ENCODE assay signal across 8 cellular contexts in genomic region chr1:234213576-234214128, GRCh38.
DNase-seq lines count a peak whose midpoint lies in the region; ATAC-seq, FAIRE-seq and TF ChIP-seq lines count a peak whose summit lies in the region.

No MANE protein-coding gene starts in this region.

- H3K27ac Mint-ChIP-seq in central memory CD8-positive, alpha-beta T cell (ENCODE audit: low read depth) = no peak overlapping the region
- H3K27ac Mint-ChIP-seq in neural progenitor cell = no peak overlapping the region

- no peaks in the 10 kb centered on the region for H3K9me3 Mint-ChIP-seq in central memory CD8-positive, alpha-beta T cell
- peaks cover 3% of the 10 kb centered on the region for H3K9me3 Mint-ChIP-seq in neural progenitor cell

- H3K9me3 ChIP-seq in ES-I3 (ENCODE audit: control insufficient read depth, insufficient read depth, low read length) (no peaks in the 10 kb centered on the region; the same call in 1 of the 2 replicates), neural progenitor cell (ENCODE audit: low read depth) (no peaks in the 10 kb centered on the region)

- peak overlapping the region; percentile 79; the same call in 1 of the 2 replicates for H3K9ac ChIP-seq in ES-I3 (ENCODE audit: low read depth, low read length)
- no peak overlapping the region for H3K9ac ChIP-seq in neural progenitor cell

- H3K4me2 ChIP-seq in neural progenitor cell = peak overlapping the region; percentile 99

- no peaks in the 10 kb centered on the region for H3F3A ChIP-seq in neural progenitor cell (ENCODE audit: low read depth)

- H3K27ac ChIP-seq in neural progenitor cell = no peak overlapping the region

- FAIRE-seq in RCC 7860 (lab: Jason Lieb, UNC) = no peak

- peaks cover 41% of the 10 kb centered on the region for H3K27me3 ChIP-seq in neural progenitor cell

- H3K27me3 Mint-ChIP-seq in central memory CD8-positive, alpha-beta T cell = peaks cover 51% of the 10 kb centered on the region
- peaks cover 24% of the 10 kb centered on the region for H3K27me3 Mint-ChIP-seq in neural progenitor cell (ENCODE audit: insufficient read depth, low read depth)

- H2AFZ ChIP-seq in neural progenitor cell (replicated peaks) = peak overlapping the region; percentile 91

- H3K79me2 ChIP-seq in neural progenitor cell (ENCODE audit: low read depth) = no peaks in the 10 kb centered on the region

- TF ChIP-seq CTCF in neural progenitor cell (IDR thresholded peaks at IDR 0.05) = no peak

- peak overlapping the region; percentile 72 for H3K4me3 Mint-ChIP-seq in central memory CD8-positive, alpha-beta T cell
- H3K4me3 Mint-ChIP-seq in neural progenitor cell = peak overlapping the region; percentile 89

- H3K4me3 ChIP-seq in neural progenitor cell = peak overlapping the region; percentile 79

- H3K36me3 ChIP-seq in ES-I3 (ENCODE audit: insufficient read depth, low read length) = no peaks in the 10 kb centered on the region
- H3K36me3 ChIP-seq in neural progenitor cell = no peaks in the 10 kb centered on the region

- H3K4me1 ChIP-seq in ES-I3 (ENCODE audit: insufficient read depth, low read length) (peaks cover 12% of the 10 kb centered on the region; the same call in 1 of the 2 replicates), neural progenitor cell (peaks cover 13% of the 10 kb centered on the region)

- DNase-seq in Kasumi-1 (lab: John Stamatoyannopoulos, UW) (peak; percentile 76 to 81), neural progenitor cell (ENCODE audit: low spot score) (peak; percentile 22), RCC 7860 (ENCODE audit: low spot score) (no peak)
- no peak for DNase-seq in central memory CD8-positive, alpha-beta T cell (ENCODE audit: low spot score in 2 of 2)
- DNase-seq in stimulated activated CD8-positive, alpha-beta memory T cell treated with anti-CD3 and anti-CD28 coated beads, Interleukin-4, amount 100 ng/mL, for 48 hours = no peak

- no peak for ATAC-seq in central memory CD8-positive, alpha-beta T cell (replicated peaks; ENCODE audit: extremely low read depth, poor library complexity, severe bottlenecking)
- ATAC-seq in HG02642 (IDR thresholded peaks at IDR 0.05; ENCODE audit: poor library complexity, unreplicated experiment) (no peak), GM18498 (IDR thresholded peaks at IDR 0.05; ENCODE audit: unreplicated experiment) (no peak)

- peaks cover 6% of the 10 kb centered on the region for H4K20me1 ChIP-seq in neural progenitor cell (ENCODE audit: low read depth)

- no peaks in the 10 kb centered on the region for H3K4me1 Mint-ChIP-seq in central memory CD8-positive, alpha-beta T cell
- H3K4me1 Mint-ChIP-seq in neural progenitor cell = peaks cover 25% of the 10 kb centered on the region

- no peaks in the 10 kb centered on the region for H3K36me3 Mint-ChIP-seq in central memory CD8-positive, alpha-beta T cell (ENCODE audit: insufficient read depth)
- no peaks in the 10 kb centered on the region for H3K36me3 Mint-ChIP-seq in neural progenitor cell

Comparison
In these comparisons a context has a peak if more than half of its experiments do, and no peak if none do; other contexts are left out.
1. DNase-seq: peak in Kasumi-1 (2 of 2) and neural progenitor cell (single experiment); none in central memory CD8-positive, alpha-beta T cell (0 of 2), RCC 7860 (single experiment) and stimulated activated CD8-positive, alpha-beta memory T cell treated with anti-CD3 and anti-CD28 coated beads, Interleukin-4, amount 100 ng/mL, for 48 hours (single experiment).